8 cellular contexts compared by ENCODE assay signal in the genomic region with DNA sequence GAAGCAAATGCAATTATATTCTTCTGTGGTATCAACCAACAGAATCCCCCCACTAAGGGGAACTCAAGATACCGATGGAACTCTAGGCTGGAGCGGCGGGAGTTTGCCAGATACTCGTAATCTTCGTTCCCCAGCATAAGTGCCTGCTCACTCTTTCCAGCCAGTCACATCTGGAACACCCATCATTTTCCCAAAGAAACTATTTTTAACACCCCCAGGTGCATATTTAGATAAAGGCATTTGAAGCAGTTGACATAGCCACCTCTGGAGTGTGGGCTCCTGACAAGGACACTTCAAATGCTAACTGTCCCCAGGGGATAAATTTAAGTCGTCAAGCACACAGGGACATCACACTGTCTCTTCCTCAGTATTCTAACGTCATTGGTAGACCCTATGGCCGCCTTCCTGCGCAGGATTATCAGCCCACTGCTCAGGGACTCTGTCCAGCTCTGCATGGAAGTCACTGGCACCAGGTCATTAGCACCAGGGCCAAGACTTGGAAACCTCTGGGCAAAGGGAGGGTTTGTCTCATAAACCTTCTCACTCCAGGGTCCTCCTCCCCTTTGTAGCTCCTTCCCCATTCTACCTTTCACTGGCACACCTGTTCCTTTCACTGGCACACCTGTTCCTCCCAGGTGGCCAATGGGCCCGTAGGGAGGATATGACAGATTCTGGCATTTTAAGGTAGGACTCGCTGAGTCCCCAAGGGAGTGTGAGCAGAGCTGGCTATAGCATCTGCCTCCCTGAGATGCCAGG. TPM values are rescaled to one million over a fixed set of nuclear protein-coding genes. Genes with fewer than 3 reads are reported as not detected.
DNase-seq lines count a peak whose midpoint lies in the region; ATAC-seq and TF ChIP-seq lines count a peak whose summit lies in the region.

No MANE protein-coding gene starts in this region.

- H3K9me3 ChIP-seq in DOHH2 (ENCODE audit: control insufficient read depth, insufficient read depth, low read length): no peaks in the 10 kb centered on the region
- no peaks in the 10 kb centered on the region for H3K9me3 ChIP-seq in endocrine pancreas (ENCODE audit: control insufficient read depth, low read length)

- peaks cover 33% of the 10 kb centered on the region for H3K27me3 ChIP-seq in DOHH2 (ENCODE audit: control insufficient read depth, low read length)
- H3K27me3 ChIP-seq in endocrine pancreas (ENCODE audit: control insufficient read depth, insufficient read depth, low read length): no peaks in the 10 kb centered on the region

- H3K4me1 ChIP-seq in DOHH2 (ENCODE audit: control insufficient read depth, low read length) (peaks cover 18% of the 10 kb centered on the region), endocrine pancreas (ENCODE audit: control insufficient read depth, insufficient read depth, low read length) (no peaks in the 10 kb centered on the region)

- peaks cover 7% of the 10 kb centered on the region for H3F3A ChIP-seq in DOHH2 (ENCODE audit: control insufficient read depth, insufficient read depth)

- H3K4me3 Mint-ChIP-seq in osteocyte (ENCODE audit: unreplicated experiment): peak overlapping the region; percentile 72

- peak overlapping the region; percentile 52 for H3K27ac Mint-ChIP-seq in osteocyte (ENCODE audit: unreplicated experiment)

- no peaks in the 10 kb centered on the region for H3K9me2 ChIP-seq in DOHH2 (replicated peaks; ENCODE audit: control insufficient read depth, low read length)

- no peaks in the 10 kb centered on the region for H3K27me3 Mint-ChIP-seq in osteocyte (ENCODE audit: unreplicated experiment)

- no peaks in the 10 kb centered on the region for H3K36me3 ChIP-seq in DOHH2 (ENCODE audit: control insufficient read depth, low read length)
- no peaks in the 10 kb centered on the region for H3K36me3 ChIP-seq in endocrine pancreas (ENCODE audit: control insufficient read depth, insufficient read depth, low read length)

- peak overlapping the region; percentile 94 for H3K4me2 ChIP-seq in DOHH2 (ENCODE audit: low read length)

- no peaks in the 10 kb centered on the region for H3K9me3 Mint-ChIP-seq in osteocyte (ENCODE audit: unreplicated experiment)

- DNase-seq in NCI-H69 (lab: John Stamatoyannopoulos, UW) (peak; percentile 75), osteocyte (ENCODE audit: extremely low spot score, unreplicated experiment) (no peak), NCI-H748 treated with DMSO at 0.1 percent for 48 hours (lab: John Stamatoyannopoulos, UW) (no peak), NCI-H1105 (lab: John Stamatoyannopoulos, UW) (no peak), T1000 (lab: John Stamatoyannopoulos, UW) (no peak)

- no peaks in the 10 kb centered on the region for H3K36me3 Mint-ChIP-seq in osteocyte (ENCODE audit: unreplicated experiment)

- peak overlapping the region; percentile 46; the same call in 1 of the 2 replicates for H3K27ac ChIP-seq in DOHH2 (ENCODE audit: low read depth, low read length)

- H3K4me1 Mint-ChIP-seq in osteocyte (ENCODE audit: unreplicated experiment): peaks cover 20% of the 10 kb centered on the region

- H4K20me1 ChIP-seq in DOHH2 (ENCODE audit: control insufficient read depth, insufficient read depth, low read depth, low read length): 0 out of 2 replicates have a peak, but pooled peaks cover 7% of the 10 kb centered on the region

- ATAC-seq in GM19452 (IDR thresholded peaks at IDR 0.05; ENCODE audit: unreplicated experiment): no peak

- H3K4me3 ChIP-seq in DOHH2 (ENCODE audit: low read length): peak overlapping the region; percentile 79
- peak overlapping the region; percentile 14 for H3K4me3 ChIP-seq in endocrine pancreas (ENCODE audit: control insufficient read depth, insufficient read depth, low read length)

- H3K79me2 ChIP-seq in DOHH2 (ENCODE audit: control insufficient read depth, low read length): no peaks in the 10 kb centered on the region

- TF ChIP-seq CTCF in DOHH2 (IDR thresholded peaks at IDR 0.05; ENCODE audit: low read depth, low read length, poor library complexity, severe bottlenecking) (no peak), osteocyte (IDR thresholded peaks at IDR 0.05) (no peak)

- H3K9ac ChIP-seq in endocrine pancreas (ENCODE audit: control insufficient read depth, insufficient read depth, low read length): peak overlapping the region; percentile 34

RNA-seq across cellular contexts. Expression of a gene that starts 48.8 kb away (rescaled TPM):
- total RNA-seq in osteocyte: 505 and 524 TPM in 2 replicates
